8 cellular contexts compared by ENCODE assay signal in genomic region chr7:27150568-27151340, GRCh38. TPM values are rescaled to one million over a fixed set of nuclear protein-coding genes. Genes with fewer than 3 reads are reported as not detected.
DNase-seq lines count a peak whose midpoint lies in the region; ATAC-seq, FAIRE-seq and TF ChIP-seq lines count a peak whose summit lies in the region.

No MANE protein-coding gene starts in this region.

- H3K27ac ChIP-seq in A549: peak overlapping the region; percentile 88 to 90
- H3K27ac ChIP-seq in effector memory CD4-positive, alpha-beta T cell (ENCODE audit: insufficient read depth, low read length, poor library complexity, severe bottlenecking): no peak overlapping the region

- no peaks in the 10 kb centered on the region for H3K36me3 ChIP-seq in effector memory CD4-positive, alpha-beta T cell (ENCODE audit: control insufficient read depth, insufficient read depth, low read length)

- H3K4me2 ChIP-seq in A549: peak overlapping the region; percentile 90

- peak; percentile 31 to 55; a peak in 4 of 5 replicates for TF ChIP-seq RAD21 in A549 (conservative IDR thresholded peaks at IDR 0.05 in 1 of 2, IDR thresholded peaks at IDR 0.05 in 1 of 2)

- DNase-seq in A549 (ENCODE audit: low read depth in 1 of 2, low spot score in 1 of 2) (peak; percentile 81 to 91), GM13977 (ENCODE audit: low spot score) (peak; percentile 93), NCI-H2227 treated with DMSO at 0.1 percent for 48 hours (lab: John Stamatoyannopoulos, UW) (peak; percentile 77), mesenteric fat pad (ENCODE audit: low spot score) (peak; percentile 93)
- peak; percentile 55 to 56 for DNase-seq in activated CD4-positive, alpha-beta T cell treated with anti-CD3 and anti-CD28 coated beads for 4 hours
- DNase-seq in effector memory CD4-positive, alpha-beta T cell: peak; percentile 42 to 48 (median 43)
- peak; percentile 78 for DNase-seq in stimulated activated CD8-positive, alpha-beta memory T cell treated with anti-CD3 and anti-CD28 coated beads, Interleukin-4, amount 100 ng/mL, for 48 hours

- TF ChIP-seq EP300 in A549 (IDR thresholded peaks at IDR 0.05): no peak

- POLR2A ChIA-PET in A549 (lab: Yijun Ruan, JAX): interaction anchor here (0.5 to 2.1 kb wide), 9 partner anchors 10 to 950 kb away, joined by 3 to 14 read pairs (median 4); partner anchors contain the start of gene HNRNPA2B1

- peak; percentile 78 for TF ChIP-seq CTCF in A549 (IDR thresholded peaks at IDR 0.05)
- TF ChIP-seq CTCF in GM13977 (IDR thresholded peaks at IDR 0.05; ENCODE audit: extremely low read depth, insufficient read depth, missing control alignments): peak; percentile 93

- in situ Hi-C loops in GM13977 (cut with MboI; ENCODE audit: low pct_unique_long_range_greater_than_20kb, low sequenced_read_pairs, unreplicated experiment): loop anchor here (10.0 to 25.0 kb wide), 2 partner anchors 94 to 788 kb away; partner anchors contain the start of gene EVX1

- peak overlapping the region; percentile 49 for H3K4me3 ChIP-seq in A549
- H3K4me3 ChIP-seq in effector memory CD4-positive, alpha-beta T cell (ENCODE audit: insufficient read depth, low read depth, low read length, poor library complexity, severe bottlenecking): peak overlapping the region; percentile 48

- H3K4me1 ChIP-seq in A549: peaks cover 16% of the 10 kb centered on the region
- H3K4me1 ChIP-seq in effector memory CD4-positive, alpha-beta T cell (ENCODE audit: control insufficient read depth, insufficient read depth, low read length, poor library complexity, severe bottlenecking): peaks cover 38% of the 10 kb centered on the region

- TF ChIP-seq POLR2A in A549 (IDR thresholded peaks at IDR 0.05; ENCODE audit: low read length): peak; percentile 56

- no peak for FAIRE-seq in A549 (lab: Jason Lieb, UNC)

- 20% methylated on average over 21 of the region's 58 CpGs for WGBS in A549 (ENCODE audit: missing lambda C conversion rate)

- H3K9me3 ChIP-seq in A549: no peaks in the 10 kb centered on the region
- no peaks in the 10 kb centered on the region for H3K9me3 ChIP-seq in effector memory CD4-positive, alpha-beta T cell (ENCODE audit: control insufficient read depth, low read length)

- peak; percentile 92 to 93 for ATAC-seq in A549
- peak; percentile 69 for ATAC-seq in HG02943 (IDR thresholded peaks at IDR 0.05; ENCODE audit: low read depth, unreplicated experiment)

- H3K27me3 ChIP-seq in effector memory CD4-positive, alpha-beta T cell (replicated peaks; ENCODE audit: control insufficient read depth, insufficient read depth, low read length, poor library complexity, severe bottlenecking): peaks cover 85% of the 10 kb centered on the region

- CTCF ChIA-PET in A549 (lab: Yijun Ruan, JAX): interaction anchor here (0.5 to 11.1 kb wide), 36 partner anchors 8 to 1258 kb away, joined by 3 to 160 read pairs (median 5); partner anchors contain the start of genes HIBADH, HOXA5 and HOXA9

TF ChIP-seq in A549, 52 proteins besides CTCF, POLR2A, EP300 and RAD21 (continues in another document):
- no peak for TF ChIP-seq NPAS2 (CRISPR knock-in tag; IDR thresholded peaks at IDR 0.05; ENCODE audit: borderline replicate concordance)
- TF ChIP-seq CHD4 (IDR thresholded peaks at IDR 0.05; ENCODE audit: borderline replicate concordance): no peak
- TF ChIP-seq EHF (CRISPR knock-in tag; IDR thresholded peaks at IDR 0.05): no peak
- no peak for TF ChIP-seq BHLHE40 (IDR thresholded peaks at IDR 0.05; ENCODE audit: low read depth, low read length)
- no peak for TF ChIP-seq MAFK (IDR thresholded peaks at IDR 0.05; ENCODE audit: partially characterized antibody)
- TF ChIP-seq HEYL (CRISPR knock-in tag; IDR thresholded peaks at IDR 0.05): no peak
- no peak for TF ChIP-seq TFCP2L1 (CRISPR knock-in tag; IDR thresholded peaks at IDR 0.05)
- no peak for TF ChIP-seq HDAC2 (IDR thresholded peaks at IDR 0.05)
- peak; percentile 83 for TF ChIP-seq REST (IDR thresholded peaks at IDR 0.05)
- peak; percentile 79 for TF ChIP-seq PBX3 (IDR thresholded peaks at IDR 0.05)
- TF ChIP-seq HOXB5 (CRISPR knock-in tag; IDR thresholded peaks at IDR 0.05): peak; percentile 92
- TF ChIP-seq TP53 (CRISPR knock-in tag; IDR thresholded peaks at IDR 0.05): no peak
- TF ChIP-seq ZSCAN20 (CRISPR knock-in tag; IDR thresholded peaks at IDR 0.05): no peak
- no peak for TF ChIP-seq NR3C1 (IDR thresholded peaks at IDR 0.05)
- no peak for TF ChIP-seq CBX8 (IDR thresholded peaks at IDR 0.05)
- no peak for TF ChIP-seq ZFP36 (IDR thresholded peaks at IDR 0.05; ENCODE audit: borderline replicate concordance, partially characterized antibody)
- TF ChIP-seq FOSB (CRISPR knock-in tag; IDR thresholded peaks at IDR 0.05): no peak
- no peak for TF ChIP-seq KDM1A (IDR thresholded peaks at IDR 0.05; ENCODE audit: low read depth)

RNA-seq across cellular contexts. Expression of gene HOXA3, which starts 1.6 kb away (rescaled TPM):
- polyA plus RNA-seq in A549 (2011; rRNA removed) (3.3 TPM in 2 replicates), A549 (2017; fragmentation: RNase III; extraction: RNeasy Plus Mini Kit Qiagen cat#74134 plus additional on column Dnase treatment) (5.8 to 11.4 TPM (median 8.7 TPM) in 3 replicates)
- polyA plus RNA-seq in A549 (2012; cell fraction: cytosol; rRNA removed): 6.1 and 9.5 TPM in 2 replicates
- 14.6 and 17.5 TPM in 2 replicates for polyA plus RNA-seq in A549 (2012; cell fraction: nucleus; rRNA removed)
- 1.5 and 2.5 TPM in 2 replicates for polyA minus RNA-seq in A549 (2011; rRNA and poly(A)+ RNA removed)
- 5.8 TPM for total RNA-seq in mesenteric fat pad

RNA-seq across cellular contexts. Expression of gene HOXA6, which starts 3.2 kb away (rescaled TPM):
- 0.78 and 0.90 TPM in 2 replicates for polyA plus RNA-seq in A549 (2011; rRNA removed)
- polyA plus RNA-seq in A549 (2012; cell fraction: cytosol; rRNA removed): 1.9 and 2.0 TPM in 2 replicates
- polyA plus RNA-seq in A549 (2012; cell fraction: nucleus; rRNA removed): 2.5 and 3.2 TPM in 2 replicates
- 1.6 to 2.2 TPM (median 2.1 TPM) in 3 replicates for polyA plus RNA-seq in A549 (2017; fragmentation: RNase III; extraction: RNeasy Plus Mini Kit Qiagen cat#74134 plus additional on column Dnase treatment)
- polyA minus RNA-seq in A549 (2011; rRNA and poly(A)+ RNA removed): 0.58 and 2.0 TPM in 2 replicates
- 3.1 TPM for total RNA-seq in mesenteric fat pad

RNA-seq across cellular contexts. Expression of gene HOXA7, which starts 5.7 kb away (rescaled TPM):
- polyA plus RNA-seq in A549 (2011; rRNA removed) (3.3 and 4.1 TPM in 2 replicates), A549 (2017; fragmentation: RNase III; extraction: RNeasy Plus Mini Kit Qiagen cat#74134 plus additional on column Dnase treatment) (3.7 to 4.8 TPM (median 4.5 TPM) in 3 replicates)
- polyA plus RNA-seq in A549 (2012; cell fraction: cytosol; rRNA removed): 3.1 and 3.5 TPM in 2 replicates
- polyA plus RNA-seq in A549 (2012; cell fraction: nucleus; rRNA removed): 2.0 and 2.4 TPM in 2 replicates
- polyA minus RNA-seq in A549 (2011; rRNA and poly(A)+ RNA removed): 1.7 and 2.3 TPM in 2 replicates
- total RNA-seq in mesenteric fat pad: 7.5 TPM

RNA-seq across cellular contexts. Expression of gene HOXA5, which starts 7.3 kb away (rescaled TPM):
- polyA plus RNA-seq in A549 (2011; rRNA removed) (6.3 and 6.5 TPM in 2 replicates), A549 (2017; fragmentation: RNase III; extraction: RNeasy Plus Mini Kit Qiagen cat#74134 plus additional on column Dnase treatment) (2.9 to 4.9 TPM (median 4.0 TPM) in 3 replicates)
- polyA plus RNA-seq in A549 (2012; cell fraction: cytosol; rRNA removed): 4.4 and 5.0 TPM in 2 replicates
- polyA plus RNA-seq in A549 (2012; cell fraction: nucleus; rRNA removed): 4.4 and 4.9 TPM in 2 replicates
- polyA minus RNA-seq in A549 (2011; rRNA and poly(A)+ RNA removed): 2.5 and 3.1 TPM in 2 replicates
- total RNA-seq in mesenteric fat pad: 15.3 TPM

RNA-seq across cellular contexts. Expression of gene HOXA9, which starts 14.6 kb away (rescaled TPM):
- polyA plus RNA-seq in A549 (2011; rRNA removed): 1.1 and 1.4 TPM in 2 replicates
- 0.91 and 1.2 TPM in 2 replicates for polyA plus RNA-seq in A549 (2012; cell fraction: cytosol; rRNA removed)
- polyA plus RNA-seq in A549 (2012; cell fraction: nucleus; rRNA removed): 2.6 and 4.6 TPM in 2 replicates
- 1.1 to 1.4 TPM (median 1.3 TPM) in 3 replicates for polyA plus RNA-seq in A549 (2017; fragmentation: RNase III; extraction: RNeasy Plus Mini Kit Qiagen cat#74134 plus additional on column Dnase treatment)
- 0.44 TPM in 1 of 2 replicates, not detected in the other for polyA minus RNA-seq in A549 (2011; rRNA and poly(A)+ RNA removed)
- total RNA-seq in mesenteric fat pad: 10.4 TPM

Comparison
In these comparisons a context has a peak if more than half of its experiments do, and no peak if none do; other contexts are left out.
1. DNase-seq: peak in every context shown above with its lines; median percentile 93 in GM13977; 93 in mesenteric fat pad; 86 in A549; 78 in stimulated activated CD8-positive, alpha-beta memory T cell treated with anti-CD3 and anti-CD28 coated beads, Interleukin-4, amount 100 ng/mL, for 48 hours; 77 in NCI-H2227 treated with DMSO at 0.1 percent for 48 hours; 56 in activated CD4-positive, alpha-beta T cell treated with anti-CD3 and anti-CD28 coated beads for 4 hours; 43 in effector memory CD4-positive, alpha-beta T cell.